Comparison of ENCODE assay signal across 17 cellular contexts in the genomic region with DNA sequence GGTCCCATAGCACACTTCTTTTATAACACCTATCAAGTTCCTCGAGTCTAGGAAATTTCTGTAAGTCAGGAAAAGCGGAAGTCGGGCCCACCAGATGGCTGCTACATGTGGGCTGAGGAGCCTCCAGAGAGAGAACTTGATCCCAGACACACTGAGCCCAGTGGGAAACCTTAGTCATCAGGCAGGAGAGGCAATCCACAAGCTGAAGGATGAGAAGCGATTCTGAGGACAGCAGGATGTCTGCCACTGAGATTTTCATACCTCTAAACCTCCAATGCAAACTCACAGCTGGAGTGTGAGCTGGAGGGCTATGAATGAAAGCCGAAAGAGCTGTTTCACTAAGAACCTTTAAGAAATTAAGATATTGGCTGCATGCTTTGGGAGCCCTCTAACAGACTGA.
"Had no signal": no experiment of that assay in that cellular context is flagged by ENCODE, and none has a peak within 500 bp of the region (broad histone marks: within the 10 kb centered on the region; RNA-seq: fewer than 3 reads in every experiment).

No MANE protein-coding gene starts in this region.

- H3K4me1 ChIP-seq: adrenal gland, lower lobe of right lung, neural progenitor cell had no signal

- H3K4me2 ChIP-seq: neural progenitor cell had no signal

- DNase-seq: activated CD4-positive, alpha-beta T cell treated with anti-CD3 and anti-CD28 coated beads for 4 hours; activated CD8-positive, alpha-beta T cell treated with anti-CD3 and anti-CD28 coated beads for 36 hours; activated effector memory CD4-positive, alpha-beta T cell treated with anti-CD3 and anti-CD28 coated beads, Interleukin-2, amount 50 U/mL, for 16 hours; activated T-cell treated with anti-CD3 and anti-CD28 coated beads, Interleukin-2, amount 50 U/mL, for 4 hours; adrenal gland; dorsolateral prefrontal cortex; erythroblast; immature natural killer cell; lower lobe of right lung; ovary; stimulated activated CD4-positive, alpha-beta T cell treated with anti-CD3 and anti-CD28 coated beads, Interleukin-12 subunit alpha, Interleukin-12 subunit beta, amount 100 ng/mL, for 4 hours; stimulated activated CD4-positive, alpha-beta T cell treated with anti-CD3 and anti-CD28 coated beads, Interleukin-2, amount 100 ng/mL, for 24 hours; T-helper 2 cell had no signal

- H3K4me3 Mint-ChIP-seq: activated CD8-positive, alpha-beta T cell treated with anti-CD3 and anti-CD28 coated beads for 36 hours; activated naive CD4-positive, alpha-beta T cell treated with anti-CD3 and anti-CD28 coated beads, Interleukin-2, amount 50 U/mL, for 24 hours; activated T-cell treated with anti-CD3 and anti-CD28 coated beads, Interleukin-2, amount 50 U/mL, for 4 hours; immature natural killer cell; mesothelial cell of epicardium; neural progenitor cell had no signal

- H3K27ac Mint-ChIP-seq: activated CD8-positive, alpha-beta T cell treated with anti-CD3 and anti-CD28 coated beads for 36 hours; activated naive CD4-positive, alpha-beta T cell treated with anti-CD3 and anti-CD28 coated beads, Interleukin-2, amount 50 U/mL, for 24 hours; immature natural killer cell; mesothelial cell of epicardium; neural progenitor cell had no signal

- H3K4me1 Mint-ChIP-seq: activated naive CD4-positive, alpha-beta T cell treated with anti-CD3 and anti-CD28 coated beads, Interleukin-2, amount 50 U/mL, for 24 hours; immature natural killer cell; mesothelial cell of epicardium had no signal

- H3K27ac ChIP-seq: adrenal gland, cardiac muscle cell, dorsolateral prefrontal cortex, lower lobe of right lung, neural progenitor cell, ovary had no signal

- H3K4me3 ChIP-seq: adrenal gland, cardiac muscle cell, dorsolateral prefrontal cortex, lower lobe of right lung, neural progenitor cell, ovary had no signal

- H3K36me3 Mint-ChIP-seq: activated naive CD4-positive, alpha-beta T cell treated with anti-CD3 and anti-CD28 coated beads, Interleukin-2, amount 50 U/mL, for 24 hours; mesothelial cell of epicardium; neural progenitor cell had no signal

- H3K9me3 Mint-ChIP-seq: activated CD8-positive, alpha-beta T cell treated with anti-CD3 and anti-CD28 coated beads for 36 hours; activated naive CD4-positive, alpha-beta T cell treated with anti-CD3 and anti-CD28 coated beads, Interleukin-2, amount 50 U/mL, for 24 hours; activated T-cell treated with anti-CD3 and anti-CD28 coated beads, Interleukin-2, amount 50 U/mL, for 4 hours had no signal

- H3K9ac ChIP-seq: neural progenitor cell had no signal

- H3K9me3 ChIP-seq: adrenal gland, lower lobe of right lung, ovary had no signal

- H3K36me3 ChIP-seq: adrenal gland, cardiac muscle cell, lower lobe of right lung, neural progenitor cell, ovary had no signal

- ATAC-seq: activated CD8-positive, alpha-beta T cell treated with anti-CD3 and anti-CD28 coated beads for 36 hours; activated T-cell treated with anti-CD3 and anti-CD28 coated beads, Interleukin-2, amount 50 U/mL, for 4 hours; lower lobe of right lung had no signal

- H3K27me3 ChIP-seq: adrenal gland, cardiac muscle cell, neural progenitor cell, ovary had no signal

- H2AFZ ChIP-seq: neural progenitor cell had no signal
